ENCODE assay signal across 17 cellular contexts in genomic region chr3:33942483-33943150, GRCh38.
DNase-seq lines count a peak whose midpoint lies in the region; ATAC-seq, FAIRE-seq and TF ChIP-seq lines count a peak whose summit lies in the region.
"Had no signal": no experiment of that assay in that cellular context is flagged by ENCODE, and none has a peak within 500 bp of the region (broad histone marks: within the 10 kb centered on the region; RNA-seq: fewer than 3 reads in every experiment).

No MANE protein-coding gene starts in this region.

- peaks cover 9% of the 10 kb centered on the region for H3K4me1 ChIP-seq in astrocyte (ENCODE audit: insufficient read depth, low read length)
- H3K4me1 ChIP-seq in SJCRH30, result no peaks in the 10 kb centered on the region
- H3K4me1 ChIP-seq: esophagus squamous epithelium had no signal

- H3K79me2 ChIP-seq in astrocyte (ENCODE audit: insufficient read depth, low read length), result no peaks in the 10 kb centered on the region
- H3K79me2 ChIP-seq: hepatocyte had no signal

- H3K27me3 ChIP-seq in astrocyte (ENCODE audit: insufficient read depth, low read length) (no peaks in the 10 kb centered on the region), SJCRH30 (no peaks in the 10 kb centered on the region)
- H3K27me3 ChIP-seq: esophagus squamous epithelium, hepatocyte had no signal

- no peak overlapping the region for H3K9ac ChIP-seq in astrocyte (ENCODE audit: low read length)

- ATAC-seq in GM18868 (IDR thresholded peaks at IDR 0.05; ENCODE audit: unreplicated experiment) (peak; percentile 56), HG03159 (IDR thresholded peaks at IDR 0.05; ENCODE audit: unreplicated experiment) (peak; percentile 42), GM21529 (IDR thresholded peaks at IDR 0.05; ENCODE audit: unreplicated experiment) (no peak)

- H3K4me3 ChIP-seq in astrocyte (ENCODE audit: insufficient read depth, low read depth, low read length) (no peak overlapping the region), SJCRH30 (no peak overlapping the region)
- H3K4me3 ChIP-seq: esophagus squamous epithelium, hepatocyte had no signal

- H4K20me1 ChIP-seq in astrocyte (ENCODE audit: insufficient read depth, low read length), result no peaks in the 10 kb centered on the region

- H3K4me1 Mint-ChIP-seq in astrocyte (ENCODE audit: low read depth, unreplicated experiment), result peaks cover 3% of the 10 kb centered on the region
- peaks cover 16% of the 10 kb centered on the region for H3K4me1 Mint-ChIP-seq in activated naive CD8-positive, alpha-beta T cell treated with anti-CD3 and anti-CD28 coated beads for 36 hours

- TF ChIP-seq CTCF in astrocyte (IDR thresholded peaks at IDR 0.05; ENCODE audit: insufficient read depth, low read depth, low read length), result no peak

- no peaks in the 10 kb centered on the region for H3K27me3 Mint-ChIP-seq in astrocyte (ENCODE audit: low read depth, unreplicated experiment)
- peaks cover 3% of the 10 kb centered on the region for H3K27me3 Mint-ChIP-seq in activated naive CD8-positive, alpha-beta T cell treated with anti-CD3 and anti-CD28 coated beads for 36 hours

- DNase-seq in astrocyte (ENCODE audit: low read depth) (peak; percentile 63), renal cortical epithelial cell (ENCODE audit: low read depth) (peak; percentile 43), SJCRH30 (no peak)
- no peak for DNase-seq in activated naive CD8-positive, alpha-beta T cell treated with anti-CD3 and anti-CD28 coated beads for 36 hours
- DNase-seq: activated CD4-positive, alpha-beta T cell treated with anti-CD3 and anti-CD28 coated beads, Interleukin-2, amount 50 U/mL, for 1 hour; cortex of kidney; esophagus squamous epithelium; natural killer cell; NCI-H1417 treated with DMSO at 0.1 percent for 48 hours; NCI-H510A treated with DMSO at 0.1 percent for 48 hours; T-helper 9 cell had no signal

- peak; percentile 5 for FAIRE-seq in astrocyte (lab: Jason Lieb, UNC)

- H3K9me3 ChIP-seq in astrocyte (ENCODE audit: insufficient read depth, low read depth, low read length) (no peaks in the 10 kb centered on the region), SJCRH30 (replicated peaks) (no peaks in the 10 kb centered on the region)
- H3K9me3 ChIP-seq: esophagus squamous epithelium had no signal

- H3K27ac ChIP-seq in astrocyte (ENCODE audit: low read depth, low read length), result no peak overlapping the region
- no peak overlapping the region for H3K27ac ChIP-seq in SJCRH30
- H3K27ac ChIP-seq: esophagus squamous epithelium, hepatocyte had no signal

- H3K9me3 Mint-ChIP-seq in astrocyte (ENCODE audit: unreplicated experiment), result no peaks in the 10 kb centered on the region
- no peaks in the 10 kb centered on the region for H3K9me3 Mint-ChIP-seq in activated naive CD8-positive, alpha-beta T cell treated with anti-CD3 and anti-CD28 coated beads for 36 hours
- H3K9me3 Mint-ChIP-seq: activated T-cell treated with anti-CD3 and anti-CD28 coated beads, Interleukin-2, amount 50 U/mL, for 72 hours; natural killer cell had no signal

- H3K36me3 ChIP-seq in astrocyte (ENCODE audit: insufficient read depth, low read length) (no peaks in the 10 kb centered on the region), SJCRH30 (no peaks in the 10 kb centered on the region)
- H3K36me3 ChIP-seq: esophagus squamous epithelium had no signal

- no peaks in the 10 kb centered on the region for H3K36me3 Mint-ChIP-seq in astrocyte (ENCODE audit: low read depth, unreplicated experiment)
- no peaks in the 10 kb centered on the region for H3K36me3 Mint-ChIP-seq in activated naive CD8-positive, alpha-beta T cell treated with anti-CD3 and anti-CD28 coated beads for 36 hours
- H3K36me3 Mint-ChIP-seq: CD14-positive monocyte, natural killer cell had no signal

- H3K4me3 Mint-ChIP-seq in astrocyte (ENCODE audit: unreplicated experiment), result no peak overlapping the region
- no peak overlapping the region for H3K4me3 Mint-ChIP-seq in activated naive CD8-positive, alpha-beta T cell treated with anti-CD3 and anti-CD28 coated beads for 36 hours
- H3K4me3 Mint-ChIP-seq: activated T-cell treated with anti-CD3 and anti-CD28 coated beads, Interleukin-2, amount 50 U/mL, for 72 hours; CD14-positive monocyte; natural killer cell had no signal

- H3K4me2 ChIP-seq in astrocyte (ENCODE audit: low read length), result peak overlapping the region; percentile 4
- H3K4me2 ChIP-seq: hepatocyte had no signal

- no peak overlapping the region for H2AFZ ChIP-seq in astrocyte (ENCODE audit: low read depth, low read length)
- H2AFZ ChIP-seq: hepatocyte had no signal

- no peak overlapping the region for H3K27ac Mint-ChIP-seq in astrocyte (ENCODE audit: unreplicated experiment)
- no peak overlapping the region for H3K27ac Mint-ChIP-seq in activated naive CD8-positive, alpha-beta T cell treated with anti-CD3 and anti-CD28 coated beads for 36 hours
- H3K27ac Mint-ChIP-seq: activated T-cell treated with anti-CD3 and anti-CD28 coated beads, Interleukin-2, amount 50 U/mL, for 72 hours; CD14-positive monocyte; natural killer cell had no signal

Comparison
In these comparisons a context has a peak if more than half of its experiments do, and no peak if none do; other contexts are left out.
1. DNase-seq: peak in astrocyte (single experiment) and renal cortical epithelial cell (single experiment); none in SJCRH30 (0 of 2) and activated naive CD8-positive, alpha-beta T cell treated with anti-CD3 and anti-CD28 coated beads for 36 hours (single experiment).